In the genomic region with DNA sequence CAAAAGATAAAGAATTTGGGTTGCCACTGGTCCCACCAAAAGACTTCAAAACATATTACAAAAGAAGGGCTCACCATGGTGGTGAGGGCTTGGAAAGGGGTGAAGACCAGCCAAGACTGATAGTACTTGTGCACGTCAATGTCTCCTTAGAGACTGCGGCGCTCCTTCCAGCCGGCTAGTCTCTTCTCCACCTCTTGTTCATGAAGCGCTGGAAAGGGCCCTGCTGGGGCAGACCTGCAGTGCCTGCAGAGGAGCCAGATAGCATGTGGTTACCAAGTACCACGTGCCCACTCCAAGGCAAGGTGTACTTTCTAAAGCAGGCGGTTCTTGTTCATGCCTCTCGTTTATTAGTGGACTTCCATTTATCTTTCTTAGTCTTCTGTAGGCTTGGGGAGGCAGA, we compare ENCODE assay signal across 29 cellular contexts.
"Had no signal": no experiment of that assay in that cellular context is flagged by ENCODE, and none has a peak within 500 bp of the region (broad histone marks: within the 10 kb centered on the region; RNA-seq: fewer than 3 reads in every experiment).

No MANE protein-coding gene starts in this region.

- H3K27me3 ChIP-seq: right lobe of liver, sigmoid colon, spleen, suprapubic skin, testis, tibial artery, transverse colon, upper lobe of right lung, uterus had no signal

- H3K79me2 ChIP-seq: parathyroid adenoma had no signal

- H2AFZ ChIP-seq: parathyroid adenoma had no signal

- DNase-seq: naive B cell; naive thymus-derived CD8-positive, alpha-beta T cell; nephron progenitor cell; nucleus accumbens; posterior cingulate gyrus; psoas muscle; right cardiac atrium; right lobe of liver; sigmoid colon; small intestine; spleen; stimulated activated CD4-positive, alpha-beta T cell treated with anti-CD3 and anti-CD28 coated beads, Interleukin-12 subunit alpha, Interleukin-12 subunit beta, amount 100 ng/mL, for 4 hours; stimulated activated CD4-positive, alpha-beta T cell treated with anti-CD3 and anti-CD28 coated beads, Interleukin-1b, Interleukin-23, amount 100 ng/mL, for 48 hours; stimulated activated CD4-positive, alpha-beta T cell treated with anti-CD3 and anti-CD28 coated beads, Interleukin-4, amount 100 ng/mL, for 1 hour; stimulated activated CD4-positive, alpha-beta T cell treated with anti-CD3 and anti-CD28 coated beads, Interleukin-4, amount 100 ng/mL, for 4 hours; stimulated activated naive CD4-positive, alpha-beta T cell; stimulated activated naive CD8-positive, alpha-beta T cell treated with anti-CD3 and anti-CD28 coated beads, Interleukin-15, amount 100 ng/mL, for 72 hours; stimulated activated naive CD8-positive, alpha-beta T cell treated with anti-CD3 and anti-CD28 coated beads, Interleukin-15, Interleukin-2, amounts not matched to agents 100 U/mL and 50 U/mL, for 24 hours; substantia nigra; testis; tibial artery; transverse colon; upper lobe of right lung; uterus had no signal

- H3K27ac ChIP-seq: neutrophil, parathyroid adenoma, psoas muscle, right lobe of liver, sigmoid colon, spleen, suprapubic skin, testis, tibial artery, transverse colon, upper lobe of right lung, uterus had no signal

- H3K4me3 ChIP-seq: psoas muscle, right lobe of liver, sigmoid colon, spleen, suprapubic skin, testis, tibial artery, transverse colon, upper lobe of right lung, uterus had no signal

- H3K9me3 ChIP-seq: neutrophil, psoas muscle, right lobe of liver, sigmoid colon, spleen, suprapubic skin, testis, tibial artery, transverse colon, upper lobe of right lung, uterus had no signal

- ATAC-seq: naive thymus-derived CD8-positive, alpha-beta T cell; natural killer cell treated with Interleukin-12 subunit alpha and Interleukin-12 subunit beta and Interleukin-15 and Interleukin-18, amount 100 ng/mL, for 72 hours; psoas muscle; right cardiac atrium; right lobe of liver; stimulated activated effector memory CD8-positive, alpha-beta T cell treated with anti-CD3 and anti-CD28 coated beads, Interleukin-12 subunit alpha, Interleukin-12 subunit beta, amount 100 ng/mL, for 72 hours; stimulated activated naive CD8-positive, alpha-beta T cell treated with anti-CD3 and anti-CD28 coated beads, Interleukin-15, amount 100 ng/mL, for 72 hours; stimulated activated naive CD8-positive, alpha-beta T cell treated with anti-CD3 and anti-CD28 coated beads, Interleukin-15, Interleukin-2, amounts not matched to agents 100 U/mL and 50 U/mL, for 24 hours; upper lobe of right lung had no signal

- H3K36me3 ChIP-seq: neutrophil, right lobe of liver, sigmoid colon, spleen, suprapubic skin, tibial artery, transverse colon, upper lobe of right lung, uterus had no signal

- H3K9ac ChIP-seq: parathyroid adenoma had no signal

- H3K4me1 ChIP-seq: parathyroid adenoma, psoas muscle, sigmoid colon, tibial artery, transverse colon, uterus had no signal

- FAIRE-seq: small intestine had no signal
